Comparison of ENCODE assay signal across 8 cellular contexts in genomic region chr22:19447388-19448075, GRCh38. TPM values are rescaled to one million over a fixed set of nuclear protein-coding genes. Genes with fewer than 3 reads are reported as not detected.
DNase-seq lines count a peak whose midpoint lies in the region; ATAC-seq and TF ChIP-seq lines count a peak whose summit lies in the region.

C22orf39 (minus strand) TSS chr22:19447711; CDS start chr22:19447688, 23 bp downstream.

- H3K27me3 ChIP-seq in kidney epithelial cell (ENCODE audit: control insufficient read depth, insufficient read depth, low read length) = no peaks in the 10 kb centered on the region

- H3K27me3 Mint-ChIP-seq in chondrocyte (ENCODE audit: low read depth) = no peaks in the 10 kb centered on the region

- peaks cover 4% of the 10 kb centered on the region for H3K36me3 Mint-ChIP-seq in chondrocyte (ENCODE audit: low read depth)

- H3K4me3 ChIP-seq in AG10803 (ENCODE audit: low read length) (peak within 1 kb of the TSS; percentile 80), kidney epithelial cell (ENCODE audit: low read depth, low read length) (peak within 1 kb of the TSS; percentile 67)

- H3K36me3 ChIP-seq in kidney epithelial cell (ENCODE audit: control insufficient read depth, insufficient read depth, low read length) = peaks cover 2% of the 10 kb centered on the region

- TF ChIP-seq CTCF in AG10803 (conservative IDR thresholded peaks at IDR 0.05; ENCODE audit: low read length) = no peak
- peak; percentile 12 for TF ChIP-seq CTCF in chondrocyte (IDR thresholded peaks at IDR 0.05)
- no peak for TF ChIP-seq CTCF in kidney epithelial cell (IDR thresholded peaks at IDR 0.05; ENCODE audit: insufficient read depth, low read length, poor library complexity, severe bottlenecking)

- DNase-seq in AG10803 (ENCODE audit: low read depth) (peak; percentile 92), NCI-H510A (lab: John Stamatoyannopoulos, UW) (peak; percentile 83), chondrocyte (ENCODE audit: low spot score) (no peak), kidney epithelial cell (ENCODE audit: low read depth) (peak; percentile 68)
- peak; percentile 73 to 76 for DNase-seq in activated CD4-positive, alpha-beta T cell treated with anti-CD3 and anti-CD28 coated beads for 24 hours (ENCODE audit: low read depth in 2 of 2)
- DNase-seq in stimulated activated CD4-positive, alpha-beta T cell treated with anti-CD3 and anti-CD28 coated beads, Interleukin-15, amount 100 ng/mL, for 48 hours (ENCODE audit: low read depth in 2 of 2) = peak; percentile 78 to 84

- H3K9me3 Mint-ChIP-seq in chondrocyte (ENCODE audit: low read depth) = no peaks in the 10 kb centered on the region

- ATAC-seq in GM19043 (IDR thresholded peaks at IDR 0.05; ENCODE audit: low read depth, unreplicated experiment) (peak; percentile 82), HG03378 (IDR thresholded peaks at IDR 0.05; ENCODE audit: unreplicated experiment) (peak; percentile 71)

- peak within 1 kb of the TSS; percentile 91 for H3K4me3 Mint-ChIP-seq in chondrocyte (ENCODE audit: unreplicated experiment)

- peak within 1 kb of the TSS; percentile 94 for H3K27ac Mint-ChIP-seq in chondrocyte (ENCODE audit: unreplicated experiment)

- peaks cover 28% of the 10 kb centered on the region for H3K4me1 Mint-ChIP-seq in chondrocyte (ENCODE audit: low read depth)

RNA-seq across cellular contexts. Expression of gene C22orf39, which starts in this region (rescaled TPM):
- 18.4 to 25.7 TPM (median 19.5 TPM) in 3 replicates for total RNA-seq in chondrocyte
- 37.9 and 42.3 TPM in 2 replicates for total RNA-seq in kidney epithelial cell
